ENCODE assay signal across 8 cellular contexts in the genomic region with DNA sequence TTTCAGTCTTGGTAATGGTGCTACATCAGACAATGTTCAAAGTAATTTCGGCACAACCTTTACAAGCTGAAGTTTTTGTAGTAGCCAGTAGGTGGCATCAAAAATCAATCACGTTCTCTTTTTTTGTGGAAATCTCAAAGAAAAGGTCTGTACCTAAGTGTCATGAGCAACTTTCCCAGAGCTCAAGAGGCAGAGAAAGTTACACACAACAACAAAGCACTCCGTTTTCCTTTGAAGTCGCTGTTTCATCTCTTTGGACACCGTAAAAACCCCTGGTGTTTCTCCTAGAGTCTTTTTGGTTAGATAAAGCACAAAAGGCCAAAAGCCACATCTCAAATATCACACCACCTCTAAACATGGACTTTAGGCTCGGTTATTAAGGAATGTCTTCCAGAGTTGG.
DNase-seq lines count a peak whose midpoint lies in the region; TF ChIP-seq lines count a peak whose summit lies in the region.

No MANE protein-coding gene starts in this region.

- H3K27me3 Mint-ChIP-seq in HFFc6 (ENCODE audit: insufficient read depth) = no peaks in the 10 kb centered on the region

- H3K9me3 ChIP-seq in iPS DF 6.9 (ENCODE audit: control insufficient read depth, insufficient read depth, low read length) (no peaks in the 10 kb centered on the region), transverse colon (no peaks in the 10 kb centered on the region)

- POLR2A ChIA-PET in GM10248 (lab: Yijun Ruan, JAX) = no interaction called here

- H3K4me1 ChIP-seq in iPS DF 6.9 (ENCODE audit: control insufficient read depth, insufficient read depth, low read length) = no peaks in the 10 kb centered on the region
- no peaks in the 10 kb centered on the region for H3K4me1 ChIP-seq in transverse colon

- TF ChIP-seq EP300 in transverse colon (IDR thresholded peaks at IDR 0.05; ENCODE audit: low read depth) = no peak

- intact Hi-C loops in transverse colon (cut with DNase I; ENCODE audit: low total_unique reads) = no loop called here

- no CpG with 5 or more reads among the region's 6 CpGs for WGBS in iPS DF 6.9 (ENCODE audit: insufficient coverage, insufficient read length)
- 6 to 10% methylated on average over 6 of the region's 6 CpGs for WGBS in transverse colon (ENCODE audit: low coverage in 1 of 2), 2 donors

- H3K27ac ChIP-seq in iPS DF 6.9 (ENCODE audit: low read length) (no peak overlapping the region), transverse colon (no peak overlapping the region)

- CTCF ChIA-PET in GM10248 (lab: Yijun Ruan, JAX) = interaction anchor here (0.7 to 3.6 kb wide), 24 partner anchors 8 to 537 kb away, joined by 3 to 42 read pairs (median 4); no protein-coding TSS in a partner anchor

- H3K36me3 Mint-ChIP-seq in HFFc6 (ENCODE audit: low read depth) = no peaks in the 10 kb centered on the region

- H3K27ac Mint-ChIP-seq in HFFc6 = no peak overlapping the region

- H3K4me3 ChIP-seq in iPS DF 6.9 (ENCODE audit: low read length) (no peak overlapping the region), transverse colon (no peak overlapping the region)

- TF ChIP-seq CTCF in GM10248 (IDR thresholded peaks at IDR 0.05; ENCODE audit: control extremely low read depth, extremely low read depth, low read depth, missing control alignments) = peak; percentile 50
- TF ChIP-seq CTCF in HFFc6 (IDR thresholded peaks at IDR 0.05) = peak; percentile 79
- TF ChIP-seq CTCF in transverse colon (IDR thresholded peaks at IDR 0.05) = peak; percentile 4 to 52 (median 43)

- H3K4me1 Mint-ChIP-seq in HFFc6 (ENCODE audit: low read depth) = no peaks in the 10 kb centered on the region

- H3K36me3 ChIP-seq in iPS DF 6.9 (ENCODE audit: control insufficient read depth, insufficient read depth, low read length) = no peaks in the 10 kb centered on the region
- H3K36me3 ChIP-seq in transverse colon = no peaks in the 10 kb centered on the region

- DNase-seq in A172 (ENCODE audit: low spot score) (peak; percentile 30), GM10248 (ENCODE audit: extremely low spot score) (peak; percentile 15), HFFc6 (peak; percentile 32), NCI-H1048 (lab: John Stamatoyannopoulos, UW) (peak; percentile 28), T1000 (lab: John Stamatoyannopoulos, UW) (peak; percentile 17), iPS DF 6.9 (ENCODE audit: low read depth, low spot score) (peak; percentile 16), transverse colon (no peak)
- no peak for DNase-seq in activated CD8-positive, alpha-beta memory T cell treated with anti-CD3 and anti-CD28 coated beads, Interleukin-2, amount 50 U/mL, for 4 hours

- TF ChIP-seq POLR2A in transverse colon (IDR thresholded peaks at IDR 0.05) = no peak

- no peaks in the 10 kb centered on the region for H3K27me3 ChIP-seq in iPS DF 6.9 (ENCODE audit: control insufficient read depth, insufficient read depth, low read length)
- no peaks in the 10 kb centered on the region for H3K27me3 ChIP-seq in transverse colon

- H3K4me3 Mint-ChIP-seq in HFFc6 = no peak overlapping the region

- H3K9me3 Mint-ChIP-seq in HFFc6 = no peaks in the 10 kb centered on the region; the same call in 1 of the 2 replicates

- in situ Hi-C loops in transverse colon (cut with MboI; ENCODE audit: low pct_ligation_motif_present in 1 of 4, low pct_unique_long_range_greater_than_20kb in 1 of 4, low sequenced_read_pairs in 3 of 4) = loop anchor here in 1 of 4 donors (25.0 kb wide), 1 partner anchor 372 kb away; no protein-coding TSS in a partner anchor

Comparison
In these comparisons a context has a peak if more than half of its experiments do, and no peak if none do; other contexts are left out.
1. DNase-seq: peak in A172 (single experiment), GM10248 (single experiment), HFFc6 (single experiment), NCI-H1048 (single experiment), T1000 (single experiment) and iPS DF 6.9 (single experiment); none in transverse colon (single experiment) and activated CD8-positive, alpha-beta memory T cell treated with anti-CD3 and anti-CD28 coated beads, Interleukin-2, amount 50 U/mL, for 4 hours (single experiment).
2. Peak in every context shown above with its lines, with median percentiles within 50 percentile points of each other: CTCF ChIP-seq.